Comparison of ENCODE assay signal across 8 cellular contexts in genomic region chr4:151099226-151099975, GRCh38. TPM values are rescaled to one million over a fixed set of nuclear protein-coding genes. Genes with fewer than 3 reads are reported as not detected.
DNase-seq lines count a peak whose midpoint lies in the region; ATAC-seq and TF ChIP-seq lines count a peak whose summit lies in the region.

TSS of gene RPS3A (plus strand) at chr4:151099628. CDS start at chr4:151099653, 25 bp downstream.

- peaks cover 34% of the 10 kb centered on the region for H3K4me1 Mint-ChIP-seq in activated T-cell treated with anti-CD3 and anti-CD28 coated beads, Interleukin-2, amount 50 U/mL, for 4 hours (ENCODE audit: low read depth)
- H3K4me1 Mint-ChIP-seq in stimulated activated effector memory CD8-positive, alpha-beta T cell treated with anti-CD3 and anti-CD28 coated beads, Interleukin-12 subunit alpha, Interleukin-12 subunit beta, amount 100 ng/mL, for 72 hours: peaks cover 34% of the 10 kb centered on the region

- H3K4me3 Mint-ChIP-seq in activated T-cell treated with anti-CD3 and anti-CD28 coated beads, Interleukin-2, amount 50 U/mL, for 4 hours: peak within 1 kb of the TSS; percentile 99
- H3K4me3 Mint-ChIP-seq in stimulated activated effector memory CD8-positive, alpha-beta T cell treated with anti-CD3 and anti-CD28 coated beads, Interleukin-12 subunit alpha, Interleukin-12 subunit beta, amount 100 ng/mL, for 72 hours: peak within 1 kb of the TSS; percentile 91

- no peaks in the 10 kb centered on the region for H3K27me3 Mint-ChIP-seq in activated T-cell treated with anti-CD3 and anti-CD28 coated beads, Interleukin-2, amount 50 U/mL, for 4 hours (ENCODE audit: low read depth)

- H3K27ac Mint-ChIP-seq in stimulated activated effector memory CD8-positive, alpha-beta T cell treated with anti-CD3 and anti-CD28 coated beads, Interleukin-12 subunit alpha, Interleukin-12 subunit beta, amount 100 ng/mL, for 72 hours: peak within 1 kb of the TSS; percentile 99

- peak; percentile 76 for DNase-seq in DMS53 treated with DMSO at 0.1 percent for 48 hours (lab: John Stamatoyannopoulos, UW; ENCODE audit: unreplicated experiment)
- peak; percentile 99 for DNase-seq in KBM-7
- peak; percentile 97 for DNase-seq in activated T-cell treated with anti-CD3 and anti-CD28 coated beads, Interleukin-2, amount 50 U/mL, for 4 hours
- DNase-seq in myocyte (ENCODE audit: low read depth): peak; percentile 98
- peak; percentile 99 to 100 for DNase-seq in stimulated activated effector memory CD8-positive, alpha-beta T cell treated with anti-CD3 and anti-CD28 coated beads, Interleukin-12 subunit alpha, Interleukin-12 subunit beta, amount 100 ng/mL, for 72 hours (ENCODE audit: low spot score in 2 of 2)

- in situ Hi-C loops in KBM-7 (cut with MboI; ENCODE audit: low pct_unique_long_range_greater_than_20kb, low sequenced_read_pairs): no loop called here

- peaks cover 37% of the 10 kb centered on the region for H3K36me3 Mint-ChIP-seq in activated T-cell treated with anti-CD3 and anti-CD28 coated beads, Interleukin-2, amount 50 U/mL, for 4 hours (ENCODE audit: insufficient read depth)
- H3K36me3 Mint-ChIP-seq in stimulated activated effector memory CD8-positive, alpha-beta T cell treated with anti-CD3 and anti-CD28 coated beads, Interleukin-12 subunit alpha, Interleukin-12 subunit beta, amount 100 ng/mL, for 72 hours: peaks cover 56% of the 10 kb centered on the region

- H3K9me3 Mint-ChIP-seq in activated T-cell treated with anti-CD3 and anti-CD28 coated beads, Interleukin-2, amount 50 U/mL, for 4 hours: no peaks in the 10 kb centered on the region
- no peaks in the 10 kb centered on the region for H3K9me3 Mint-ChIP-seq in stimulated activated effector memory CD8-positive, alpha-beta T cell treated with anti-CD3 and anti-CD28 coated beads, Interleukin-12 subunit alpha, Interleukin-12 subunit beta, amount 100 ng/mL, for 72 hours

- peak; percentile 92 for ATAC-seq in GM21619 (IDR thresholded peaks at IDR 0.05; ENCODE audit: unreplicated experiment)
- peak; percentile 92 for ATAC-seq in activated T-cell treated with anti-CD3 and anti-CD28 coated beads, Interleukin-2, amount 50 U/mL, for 4 hours
- ATAC-seq in esophagus mucosa: peak; percentile 99
- peak; percentile 93 for ATAC-seq in stimulated activated effector memory CD8-positive, alpha-beta T cell treated with anti-CD3 and anti-CD28 coated beads, Interleukin-12 subunit alpha, Interleukin-12 subunit beta, amount 100 ng/mL, for 72 hours

TF ChIP-seq in PFSK-1, 5 proteins besides CTCF, POLR2A, EP300 and RAD21:
- TF ChIP-seq POLR2AphosphoS5 (IDR thresholded peaks at IDR 0.05; ENCODE audit: low read depth, low read length) (peak; percentile 98), SIN3A (IDR thresholded peaks at IDR 0.05; ENCODE audit: borderline replicate concordance, insufficient read depth, low read length) (peak; percentile 52; the same call in 1 of the 2 replicates), FOXP2 (optimal IDR thresholded peaks at IDR 0.05; ENCODE audit: borderline replicate concordance, extremely low read depth, extremely low read length, insufficient read depth) (peak; percentile 69), TAF1 (IDR thresholded peaks at IDR 0.05; ENCODE audit: borderline replicate concordance, insufficient read depth, low read length) (peak; percentile 99), REST (IDR thresholded peaks at IDR 0.05; ENCODE audit: insufficient read depth in 1 of 2, low read depth in 2 of 2, low read length in 2 of 2) (peak; percentile 59 to 71; a peak in 3 of 4 replicates)

RNA-seq across cellular contexts. Expression of gene RPS3A, which starts in this region (rescaled TPM):
- 1,280 TPM for polyA plus RNA-seq in PFSK-1 (2012; ENCODE audit: insufficient read length, low read depth)
- total RNA-seq in activated T-cell treated with anti-CD3 and anti-CD28 coated beads, Interleukin-2, amount 50 U/mL, for 4 hours: 1,000 to 10,000 TPM; 2,226 to 2,409 (median 2,351) TPM
- 1,878 TPM for total RNA-seq in esophagus mucosa
- total RNA-seq in myocyte: 2,828 and 3,584 TPM in 2 replicates
- 1,287 TPM for polyA plus RNA-seq in myocyte (2012)

Comparison
In these comparisons a context has a peak if more than half of its experiments do, and no peak if none do; other contexts are left out.
1. Peak in every context shown above with its lines: DNase-seq and ATAC-seq.